In the genomic region with DNA sequence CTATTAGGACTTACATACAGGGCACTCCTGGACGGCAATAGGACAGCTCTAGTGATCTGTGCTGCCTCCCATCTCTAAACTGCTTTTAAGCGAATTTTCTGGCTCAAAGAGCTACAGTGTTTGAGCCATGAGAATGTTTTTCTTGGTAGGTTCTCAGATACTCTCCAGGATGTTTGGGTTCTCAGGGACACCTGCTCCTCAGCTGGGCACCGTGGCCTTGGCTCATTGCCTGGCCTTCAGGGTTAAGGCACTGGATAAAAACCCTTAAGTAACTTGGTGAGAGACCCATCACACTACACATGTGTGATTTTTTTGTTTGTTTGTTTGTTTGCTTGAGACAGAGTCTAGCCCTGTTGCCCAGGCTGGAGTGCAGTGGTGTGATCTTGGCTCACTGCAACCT, we compare ENCODE assay signal across 16 cellular contexts. TPM values are rescaled to one million over a fixed set of nuclear protein-coding genes. Genes with fewer than 3 reads are reported as not detected.
DNase-seq lines count a peak whose midpoint lies in the region; ATAC-seq and TF ChIP-seq lines count a peak whose summit lies in the region.
"Had no signal": no experiment of that assay in that cellular context is flagged by ENCODE, and none has a peak within 500 bp of the region (broad histone marks: within the 10 kb centered on the region; RNA-seq: fewer than 3 reads in every experiment).

No MANE protein-coding gene starts in this region.

- no peak overlapping the region for H3K4me3 Mint-ChIP-seq in effector memory CD8-positive, alpha-beta T cell
- H3K4me3 Mint-ChIP-seq in neural progenitor cell, result no peak overlapping the region
- H3K4me3 Mint-ChIP-seq: B cell; CD8-positive, alpha-beta T cell had no signal

- H4K20me1 ChIP-seq in DND-41 (ENCODE audit: insufficient read depth, low read length) (no peaks in the 10 kb centered on the region), neural progenitor cell (ENCODE audit: low read depth) (no peaks in the 10 kb centered on the region)
- H4K20me1 ChIP-seq: BLaER1 treated with 17β-estradiol and CSF1 and Interleukin-3, amounts not matched to agents 10 nM and 100 nM had no signal

- H3K4me2 ChIP-seq in DND-41 (ENCODE audit: insufficient read depth, low read length) (no peak overlapping the region), neural progenitor cell (no peak overlapping the region)
- H3K4me2 ChIP-seq: BLaER1 treated with 17β-estradiol and CSF1 and Interleukin-3, amounts not matched to agents 10 nM and 100 nM had no signal

- H3K79me2 ChIP-seq in DND-41 (ENCODE audit: insufficient read depth, low read length) (no peaks in the 10 kb centered on the region), neural progenitor cell (ENCODE audit: low read depth) (no peaks in the 10 kb centered on the region)

- intact Hi-C loops in thyroid gland (cut with DNase I), result no loop called here

- H3K36me3 Mint-ChIP-seq in effector memory CD8-positive, alpha-beta T cell (ENCODE audit: insufficient read depth), result peaks cover 15% of the 10 kb centered on the region
- H3K36me3 Mint-ChIP-seq in neural progenitor cell, result no peaks in the 10 kb centered on the region

- H3K4me3 ChIP-seq in DND-41 (ENCODE audit: low read depth in 1 of 2, low read length in 2 of 2) (no peak overlapping the region), thyroid gland (replicated peaks in 1 of 3) (no peak overlapping the region), neural progenitor cell (no peak overlapping the region)
- H3K4me3 ChIP-seq: BLaER1 treated with 17β-estradiol and CSF1 and Interleukin-3, amounts not matched to agents 10 nM and 100 nM; GM12878; HAP-1 had no signal

- peaks cover 4% of the 10 kb centered on the region in 2 donors for H3K4me1 Mint-ChIP-seq in effector memory CD8-positive, alpha-beta T cell (ENCODE audit: low read depth in 2 of 2)
- H3K4me1 Mint-ChIP-seq in neural progenitor cell, result no peaks in the 10 kb centered on the region
- H3K4me1 Mint-ChIP-seq: B cell had no signal

- WGBS in thyroid gland, 2 donors, result 49 to 67% methylated on average over 3 of the region's 3 CpGs

- H3K9me3 Mint-ChIP-seq in effector memory CD8-positive, alpha-beta T cell, result no peaks in the 10 kb centered on the region
- H3K9me3 Mint-ChIP-seq in neural progenitor cell, result no peaks in the 10 kb centered on the region
- H3K9me3 Mint-ChIP-seq: CD8-positive, alpha-beta T cell had no signal

- H3K27me3 ChIP-seq in DND-41 (ENCODE audit: insufficient read depth, low read length, poor library complexity) (no peaks in the 10 kb centered on the region), thyroid gland (no peaks in the 10 kb centered on the region), neural progenitor cell (no peaks in the 10 kb centered on the region)
- H3K27me3 ChIP-seq: BLaER1 treated with 17β-estradiol and CSF1 and Interleukin-3, amounts not matched to agents 10 nM and 100 nM had no signal

- no peak overlapping the region for H2AFZ ChIP-seq in DND-41 (ENCODE audit: low read depth, low read length)
- no peak overlapping the region for H2AFZ ChIP-seq in neural progenitor cell (replicated peaks)

- no peak for TF ChIP-seq POLR2A in thyroid gland (IDR thresholded peaks at IDR 0.05)

- no peak for TF ChIP-seq CTCF in DND-41 (IDR thresholded peaks at IDR 0.05; ENCODE audit: borderline replicate concordance, extremely low read depth, low read length, poor library complexity, severe bottlenecking)
- no peak for TF ChIP-seq CTCF in thyroid gland (IDR thresholded peaks at IDR 0.05)
- TF ChIP-seq CTCF in neural progenitor cell (IDR thresholded peaks at IDR 0.05), result no peak

- H3K9me3 ChIP-seq in DND-41 (ENCODE audit: insufficient read depth, low read length, severe bottlenecking) (no peaks in the 10 kb centered on the region), thyroid gland (no peaks in the 10 kb centered on the region), neural progenitor cell (ENCODE audit: low read depth) (no peaks in the 10 kb centered on the region)
- H3K9me3 ChIP-seq: BLaER1 treated with 17β-estradiol and CSF1 and Interleukin-3, amounts not matched to agents 10 nM and 100 nM; HAP-1 had no signal

- no peaks in the 10 kb centered on the region for H3F3A ChIP-seq in neural progenitor cell (ENCODE audit: low read depth)

- no peaks in the 10 kb centered on the region for H3K4me1 ChIP-seq in DND-41 (ENCODE audit: insufficient read depth, low read length)
- H3K4me1 ChIP-seq in thyroid gland, result no peaks in the 10 kb centered on the region
- H3K4me1 ChIP-seq in neural progenitor cell, result no peaks in the 10 kb centered on the region
- H3K4me1 ChIP-seq: BLaER1 treated with 17β-estradiol and CSF1 and Interleukin-3, amounts not matched to agents 10 nM and 100 nM; HAP-1 had no signal

- no peak overlapping the region for H3K27ac ChIP-seq in DND-41 (ENCODE audit: low read length)
- no peak overlapping the region for H3K27ac ChIP-seq in thyroid gland
- H3K27ac ChIP-seq in neural progenitor cell, result no peak overlapping the region
- H3K27ac ChIP-seq: BLaER1 treated with 17β-estradiol and CSF1 and Interleukin-3, amounts not matched to agents 10 nM and 100 nM had no signal

- DNase-seq in DND-41 (peak; percentile 7), RPMI8226 (peak; percentile 57), thyroid gland (peak; percentile 12 to 27), neural progenitor cell (ENCODE audit: low spot score) (no peak), HCEC 1CT (no peak)
- DNase-seq in effector memory CD8-positive, alpha-beta T cell, result no peak
- no peak for DNase-seq in activated CD4-positive, CD25-positive, alpha-beta regulatory T cell (lab: John Stamatoyannopoulos, UW)
- DNase-seq: 8988T; Calu3; CD8-positive, alpha-beta T cell; DMS79 treated with DMSO at 0.1 percent for 48 hours; EL had no signal

- H3K9ac ChIP-seq in DND-41 (ENCODE audit: low read depth, low read length) (no peak overlapping the region), neural progenitor cell (no peak overlapping the region)
- H3K9ac ChIP-seq: BLaER1 treated with 17β-estradiol and CSF1 and Interleukin-3, amounts not matched to agents 10 nM and 100 nM had no signal

- no peaks in the 10 kb centered on the region for H3K27me3 Mint-ChIP-seq in effector memory CD8-positive, alpha-beta T cell
- H3K27me3 Mint-ChIP-seq in neural progenitor cell (ENCODE audit: insufficient read depth, low read depth), result no peaks in the 10 kb centered on the region
- H3K27me3 Mint-ChIP-seq: B cell had no signal

- ATAC-seq in DND-41 (ENCODE audit: insufficient read depth, low read depth), result no peak
- ATAC-seq in effector memory CD8-positive, alpha-beta T cell (replicated peaks), result no peak
- ATAC-seq: CD8-positive, alpha-beta T cell had no signal

- peak overlapping the region; percentile 38 to 87 for H3K27ac Mint-ChIP-seq in effector memory CD8-positive, alpha-beta T cell
- H3K27ac Mint-ChIP-seq in neural progenitor cell, result no peak overlapping the region
- H3K27ac Mint-ChIP-seq: B cell; CD8-positive, alpha-beta T cell had no signal

- H3K36me3 ChIP-seq in DND-41 (ENCODE audit: insufficient read depth, low read length) (no peaks in the 10 kb centered on the region), thyroid gland (no peaks in the 10 kb centered on the region), neural progenitor cell (no peaks in the 10 kb centered on the region)

RNA-seq across cellular contexts. Expression of a gene that starts 38.5 kb away (rescaled TPM):
- total RNA-seq in thyroid gland, result 1 to 10 TPM; 8.1 to 9.7 (median 8.7) TPM
- 4.1 and 6.6 TPM in 2 replicates for total RNA-seq in neural progenitor cell (ENCODE audit: low replicate concordance)

RNA-seq across cellular contexts. Expression of a gene that starts 39.8 kb away (rescaled TPM):
- total RNA-seq in thyroid gland, result 10 to 100 TPM in 2 of 4 donors, 1 to 10 TPM in 2; 6.7 to 14.0 (median 9.6) TPM
- 0.24 and 0.28 TPM in 2 replicates for total RNA-seq in neural progenitor cell (ENCODE audit: low replicate concordance)

Comparison
In these comparisons a context has a peak if more than half of its experiments do, and no peak if none do; other contexts are left out.
1. DNase-seq: peak in DND-41 (single experiment), RPMI8226 (single experiment) and thyroid gland (2 of 2); none in effector memory CD8-positive, alpha-beta T cell (0 of 3), neural progenitor cell (single experiment), HCEC 1CT (single experiment) and activated CD4-positive, CD25-positive, alpha-beta regulatory T cell (0 of 4).